32 cellular contexts compared by ENCODE assay signal in the genomic region with DNA sequence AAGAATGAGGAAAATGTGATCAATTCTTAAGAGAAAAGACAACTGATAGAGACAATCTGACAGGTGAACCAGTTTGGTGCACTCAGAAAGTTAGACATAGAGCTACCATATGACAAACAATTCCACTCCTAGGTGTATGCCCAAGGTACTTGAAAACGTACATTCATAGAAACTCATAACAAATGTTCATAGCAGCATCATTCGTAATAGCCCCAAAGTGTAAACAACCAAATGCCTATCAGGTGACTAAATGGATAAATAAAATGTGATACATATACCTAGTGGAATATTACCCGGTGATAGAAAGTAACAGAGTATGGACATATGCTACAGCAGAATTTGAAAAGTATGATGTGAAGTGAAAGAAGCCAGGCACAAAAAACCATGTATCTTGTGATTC.
"Had no signal": no experiment of that assay in that cellular context is flagged by ENCODE, and none has a peak within 500 bp of the region (broad histone marks: within the 10 kb centered on the region; RNA-seq: fewer than 3 reads in every experiment).

No MANE protein-coding gene starts in this region.

- H3K36me3 ChIP-seq: cardiac muscle cell, colonic mucosa, WERI-Rb-1 had no signal

- FAIRE-seq: endometrium, endothelial cell of umbilical vein, frontal cortex had no signal

- DNase-seq: activated B cell treated with CpG ODN at 0.5 μM for 24 hours; activated CD4-positive, alpha-beta T cell treated with anti-CD3 and anti-CD28 coated beads for 48 hours; activated CD4-positive, alpha-beta T cell treated with anti-CD3 and anti-CD28 coated beads, Interleukin-2, amount 50 U/mL, for 1 hour; activated CD4-positive, alpha-beta T cell treated with anti-CD3 and anti-CD28 coated beads, Interleukin-2, amount 50 U/mL, for 48 hours; activated CD8-positive, alpha-beta memory T cell treated with anti-CD3 and anti-CD28 coated beads for 24 hours; activated CD8-positive, alpha-beta T cell treated with anti-CD3 and anti-CD28 coated beads for 36 hours; activated effector memory CD4-positive, alpha-beta T cell treated with Interleukin-2 at 50 U/mL for 16 hours; activated gamma-delta T cell treated with Interleukin-2 at 50 U/mL for 16 hours; activated naive CD4-positive, alpha-beta T cell treated with anti-CD3 and anti-CD28 coated beads, Interleukin-2, amount 50 U/mL, for 16 hours; activated naive CD4-positive, alpha-beta T cell treated with Interleukin-2 at 50 U/mL for 16 hours; activated T-cell treated with anti-CD3 and anti-CD28 coated beads, Interleukin-2, amount 50 U/mL, for 4 hours; amygdala; aorta; body of pancreas; central memory CD4-positive, alpha-beta T cell; cerebellar nuclear complex; colonic mucosa; effector CD8-positive, alpha-beta T cell; foreskin fibroblast; head of caudate nucleus; hippocampal formation; T1000; WERI-Rb-1 had no signal

- H3K27ac ChIP-seq: body of pancreas, cardiac muscle cell, colonic mucosa, WERI-Rb-1 had no signal

- H3K4me3 ChIP-seq: body of pancreas, cardiac muscle cell, colonic mucosa had no signal

- H3K9me3 Mint-ChIP-seq: activated B cell treated with CpG ODN at 0.5 μM for 24 hours; activated CD8-positive, alpha-beta T cell treated with anti-CD3 and anti-CD28 coated beads for 36 hours; activated T-cell treated with anti-CD3 and anti-CD28 coated beads, Interleukin-2, amount 50 U/mL, for 4 hours; activated T-helper 17 cell treated with anti-CD3 and anti-CD28 coated beads, Interleukin-2, amount 50 U/mL, for 72 hours; T-helper 2 cell treated with Interferon-gamma antibody and Interleukin-4, amounts not matched to agents 5 μg/mL and 100 μg/mL, for 36 hours had no signal

- H3K4me1 ChIP-seq: body of pancreas, colonic mucosa had no signal

- H3K9me3 ChIP-seq: body of pancreas, colonic mucosa had no signal

- H3K27ac Mint-ChIP-seq: activated B cell treated with CpG ODN at 0.5 μM for 24 hours; activated CD8-positive, alpha-beta T cell treated with anti-CD3 and anti-CD28 coated beads for 36 hours; activated naive CD8-positive, alpha-beta T cell; activated T-helper 17 cell treated with anti-CD3 and anti-CD28 coated beads, Interleukin-2, amount 50 U/mL, for 72 hours; T-helper 2 cell treated with Interferon-gamma antibody and Interleukin-4, amounts not matched to agents 5 μg/mL and 100 μg/mL, for 36 hours had no signal

- H3K27me3 Mint-ChIP-seq: activated CD8-positive, alpha-beta T cell treated with anti-CD3 and anti-CD28 coated beads for 36 hours; activated naive CD8-positive, alpha-beta T cell; activated T-helper 17 cell treated with anti-CD3 and anti-CD28 coated beads, Interleukin-2, amount 50 U/mL, for 72 hours had no signal

- H3K27me3 ChIP-seq: body of pancreas, cardiac muscle cell, colonic mucosa had no signal

- ATAC-seq: activated CD4-positive, CD25-positive, alpha-beta regulatory T cell treated with anti-CD3 and anti-CD28 coated beads, Interleukin-2, amount 50 U/mL, for 24 hours; activated CD8-positive, alpha-beta T cell treated with anti-CD3 and anti-CD28 coated beads for 36 hours; activated T-cell treated with anti-CD3 and anti-CD28 coated beads, Interleukin-2, amount 50 U/mL, for 4 hours; activated T-helper 17 cell treated with anti-CD3 and anti-CD28 coated beads, Interleukin-2, amount 50 U/mL, for 72 hours; body of pancreas; esophagus mucosa had no signal

- H3K4me3 Mint-ChIP-seq: activated B cell treated with CpG ODN at 0.5 μM for 24 hours; activated CD8-positive, alpha-beta T cell treated with anti-CD3 and anti-CD28 coated beads for 36 hours; activated naive CD8-positive, alpha-beta T cell; activated T-cell treated with anti-CD3 and anti-CD28 coated beads, Interleukin-2, amount 50 U/mL, for 4 hours; activated T-helper 17 cell treated with anti-CD3 and anti-CD28 coated beads, Interleukin-2, amount 50 U/mL, for 72 hours; T-helper 2 cell treated with Interferon-gamma antibody and Interleukin-4, amounts not matched to agents 5 μg/mL and 100 μg/mL, for 36 hours had no signal
